10 cellular contexts compared by ENCODE assay signal in the genomic region with DNA sequence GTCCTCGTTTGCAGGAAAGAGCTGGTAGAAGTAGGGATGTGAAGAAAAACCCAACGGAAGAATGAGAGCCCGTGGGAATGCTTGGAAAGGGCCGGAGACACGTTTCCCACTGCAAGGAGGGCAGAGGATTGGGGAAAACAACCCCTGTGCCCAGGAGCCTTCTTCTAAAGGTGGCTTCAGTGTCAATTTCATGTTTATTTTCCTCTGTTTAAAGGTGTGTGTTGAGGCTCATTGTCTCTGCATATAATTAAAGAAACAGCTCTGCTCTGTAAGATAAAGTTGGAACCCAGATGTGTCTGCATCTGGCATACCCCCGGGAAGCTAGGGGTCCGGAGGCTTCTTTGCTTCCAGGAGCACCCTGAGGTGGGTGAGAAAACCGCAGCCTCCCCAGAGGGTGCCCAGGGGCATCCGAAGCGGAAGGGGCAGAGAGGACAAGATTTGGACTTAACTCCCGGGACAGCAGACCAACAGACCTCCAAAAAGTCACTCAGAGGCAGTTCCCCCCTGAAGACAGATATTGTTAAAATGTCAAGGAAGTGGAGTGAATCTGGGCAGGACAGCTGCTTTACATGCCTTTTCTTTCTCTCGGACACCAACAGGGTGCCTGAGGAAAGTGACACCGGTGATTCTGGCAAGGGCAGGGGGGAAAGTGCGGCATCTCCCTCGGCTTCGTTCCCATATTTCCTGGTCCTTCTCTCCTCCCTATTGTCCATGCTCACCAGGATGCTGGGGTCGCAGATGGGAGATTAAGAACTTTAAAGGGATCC. TPM values are rescaled to one million over a fixed set of nuclear protein-coding genes. Genes with fewer than 3 reads are reported as not detected.
A peak's percentile ranks its signal among the peaks of the same experiment; 100 is the strongest.
DNase-seq lines count a peak whose midpoint lies in the region; ATAC-seq and TF ChIP-seq lines count a peak whose summit lies in the region.
"Had no signal": no experiment of that assay in that cellular context is flagged by ENCODE, and none has a peak within 500 bp of the region (broad histone marks: within the 10 kb centered on the region; RNA-seq: fewer than 3 reads in every experiment).

No MANE protein-coding gene starts in this region.

- WGBS in HUES64: 2% methylated on average over 17 of the region's 17 CpGs

- DNase-seq in CD8-positive, alpha-beta memory T cell: peak in 1 of 5 donors; percentile 13
- DNase-seq in breast epithelium (ENCODE audit: low spot score in 2 of 2) (no peak), SKM-1 (lab: John Stamatoyannopoulos, UW; ENCODE audit: unreplicated experiment) (no peak), NCI-H2029 treated with DMSO at 0.1 percent for 48 hours (lab: John Stamatoyannopoulos, UW) (no peak)
- DNase-seq: NCI-H446; stimulated activated naive B cell treated with anti-CD40 and anti-IgM and Interleukin-4, amounts not matched to agents 10 μg/mL and 1 μg/mL and 100 μg/mL, for 72 hours had no signal

- H3K36me3 ChIP-seq in CD8-positive, alpha-beta memory T cell (ENCODE audit: insufficient read depth, low read length): no peaks in the 10 kb centered on the region
- H3K36me3 ChIP-seq in HUES64 (ENCODE audit: insufficient read depth, low read length) (no peaks in the 10 kb centered on the region), breast epithelium (no peaks in the 10 kb centered on the region)

- H3K27me3 Mint-ChIP-seq in CD8-positive, alpha-beta memory T cell: peaks cover 81 to 93% of the 10 kb centered on the region in 2 donors
- H3K27me3 Mint-ChIP-seq in nephron (ENCODE audit: low read depth): peaks cover 100% of the 10 kb centered on the region

- H3K9ac ChIP-seq in HUES64 (ENCODE audit: low read depth, low read length): no peak overlapping the region

- H3K9me3 Mint-ChIP-seq in CD8-positive, alpha-beta memory T cell: peaks cover 0 to 9% (median 3%) of the 10 kb centered on the region in 5 donors
- no peaks in the 10 kb centered on the region for H3K9me3 Mint-ChIP-seq in nephron

- TF ChIP-seq CTCF in breast epithelium (IDR thresholded peaks at IDR 0.05): no peak
- TF ChIP-seq CTCF in nephron (IDR thresholded peaks at IDR 0.05; ENCODE audit: unreplicated experiment in 3 of 3): no peak

- POLR2A ChIA-PET in CD8-positive, alpha-beta memory T cell (lab: Charles Lee): interaction anchor here (0.5 kb wide), 1 partner anchor 19 kb away, joined by 3 read pairs; no protein-coding TSS in a partner anchor

- H3K4me3 Mint-ChIP-seq in CD8-positive, alpha-beta memory T cell: peak overlapping the region; percentile 52 to 83 (median 70)
- peak overlapping the region; percentile 61 to 73 (median 72) for H3K4me3 Mint-ChIP-seq in nephron

- peaks cover 99% of the 10 kb centered on the region for H3K27me3 ChIP-seq in CD8-positive, alpha-beta memory T cell (ENCODE audit: insufficient read depth, low read length, poor library complexity, severe bottlenecking)
- H3K27me3 ChIP-seq in HUES64 (ENCODE audit: insufficient read depth, low read length): peaks cover 100% of the 10 kb centered on the region
- H3K27me3 ChIP-seq in breast epithelium: peaks cover 0 to 84% of the 10 kb centered on the region in 2 donors

- H3K4me1 Mint-ChIP-seq in CD8-positive, alpha-beta memory T cell: peaks cover 64 to 89% (median 80%) of the 10 kb centered on the region in 3 donors
- H3K4me1 Mint-ChIP-seq in nephron: peaks cover 30% of the 10 kb centered on the region

- intact Hi-C loops in breast epithelium (cut with DNase I; ENCODE audit: low total_unique reads): no loop called here

- H3K9me3 ChIP-seq in CD8-positive, alpha-beta memory T cell (ENCODE audit: low read length): no peaks in the 10 kb centered on the region
- H3K9me3 ChIP-seq in HUES64 (ENCODE audit: insufficient read depth, low read depth, low read length) (no peaks in the 10 kb centered on the region), breast epithelium (no peaks in the 10 kb centered on the region)

- H3K36me3 Mint-ChIP-seq in CD8-positive, alpha-beta memory T cell: no peaks in the 10 kb centered on the region
- no peaks in the 10 kb centered on the region for H3K36me3 Mint-ChIP-seq in nephron (ENCODE audit: low read depth)

- H3K27ac ChIP-seq in CD8-positive, alpha-beta memory T cell (ENCODE audit: low read depth, low read length): no peak overlapping the region
- H3K27ac ChIP-seq in HUES64 (ENCODE audit: low read depth, low read length) (no peak overlapping the region), breast epithelium (no peak overlapping the region)

- CTCF ChIA-PET in CD8-positive, alpha-beta memory T cell (lab: Charles Lee): no interaction called here

- ATAC-seq in GM21360 (IDR thresholded peaks at IDR 0.05; ENCODE audit: unreplicated experiment): no peak
- ATAC-seq in GM21619 (IDR thresholded peaks at IDR 0.05; ENCODE audit: unreplicated experiment): no peak
- ATAC-seq: stimulated activated naive B cell treated with anti-CD40 and anti-IgM and Interleukin-4, amounts not matched to agents 10 μg/mL and 1 μg/mL and 100 μg/mL, for 72 hours had no signal

- no peak overlapping the region for H3K4me3 ChIP-seq in CD8-positive, alpha-beta memory T cell (ENCODE audit: low read length)
- H3K4me3 ChIP-seq in HUES64 (ENCODE audit: low read length) (peak overlapping the region; percentile 52), breast epithelium (peak overlapping the region; percentile 20 to 68 (median 54))

- peak overlapping the region in 4 of 8 donors; percentile 7 to 85 (median 68) for H3K27ac Mint-ChIP-seq in CD8-positive, alpha-beta memory T cell
- H3K27ac Mint-ChIP-seq in nephron: peak overlapping the region in 1 of 3 experiments; percentile 68

- H3K4me1 ChIP-seq in CD8-positive, alpha-beta memory T cell (ENCODE audit: insufficient read depth, low read length): peaks cover 82% of the 10 kb centered on the region
- H3K4me1 ChIP-seq in HUES64 (ENCODE audit: insufficient read depth, low read length) (peaks cover 53% of the 10 kb centered on the region), breast epithelium (no peaks in the 10 kb centered on the region)

- no peak for TF ChIP-seq POLR2A in breast epithelium (IDR thresholded peaks at IDR 0.05)

RNA-seq across cellular contexts. Expression of a gene that starts 8.6 kb away (rescaled TPM):
- 10 to 100 TPM; 48.9 to 53.3 TPM for total RNA-seq in CD8-positive, alpha-beta memory T cell
- polyA plus RNA-seq in CD8-positive, alpha-beta memory T cell: 58.6 TPM
- polyA plus RNA-seq in HUES64 (2013, experiment 1 of 2): 1.3 TPM
- polyA plus RNA-seq in HUES64 (2013, experiment 2 of 2): 1.6 TPM
- total RNA-seq in breast epithelium: 10 to 100 TPM in 2 of 3 donors, under 1 TPM in 1; 0.48 to 36.4 (median 28.2) TPM
